Comparison of ENCODE assay signal across 26 cellular contexts in genomic region chr13:20983386-20983785, GRCh38.
"Had no signal": no experiment of that assay in that cellular context is flagged by ENCODE, and none has a peak within 500 bp of the region (broad histone marks: within the 10 kb centered on the region; RNA-seq: fewer than 3 reads in every experiment).

No MANE protein-coding gene starts in this region.

- H3K9me3 ChIP-seq: adrenal gland, body of pancreas, MG63, SJCRH30 had no signal

- H3K27me3 Mint-ChIP-seq: activated CD8-positive, alpha-beta T cell treated with anti-CD3 and anti-CD28 coated beads for 36 hours had no signal

- H3K27me3 ChIP-seq: adrenal gland, body of pancreas, MG63, SJCRH30 had no signal

- H3K4me1 ChIP-seq: adrenal gland, body of pancreas, SJCRH30 had no signal

- H3K36me3 Mint-ChIP-seq: activated naive CD4-positive, alpha-beta T cell treated with anti-CD3 and anti-CD28 coated beads, Interleukin-2, amount 50 U/mL, for 72 hours had no signal

- H3K4me3 ChIP-seq: adrenal gland, body of pancreas, MG63, SJCRH30, SK-N-MC had no signal

- H3K4me3 Mint-ChIP-seq: activated CD4-positive, alpha-beta T cell treated with anti-CD3 and anti-CD28 coated beads, Interleukin-2, amount 10 ng/mL, durations not matched to agents 24 days and 14 days; activated CD8-positive, alpha-beta T cell treated with anti-CD3 and anti-CD28 coated beads for 36 hours; activated naive CD4-positive, alpha-beta T cell treated with anti-CD3 and anti-CD28 coated beads for 36 hours; activated T-cell treated with anti-CD3 and anti-CD28 coated beads, Interleukin-2, amount 50 U/mL, for 4 hours; activated T-helper 1 cell treated with anti-CD3 and anti-CD28 coated beads, Interleukin-12 subunit alpha, Interleukin-12 subunit beta, Interleukin-2, Interleukin-4 antibody, amounts not matched to agents 30 ng/mL and 10 ng/mL and 1 ng/mL, durations not matched to agents 14 hours and 24 hours and 36 hours had no signal

- DNase-seq: activated CD4-positive, alpha-beta T cell treated with anti-CD3 and anti-CD28 coated beads, Interleukin-2, amount 10 ng/mL, durations not matched to agents 24 days and 14 days; activated CD4-positive, alpha-beta T cell treated with anti-CD3 and anti-CD28 coated beads, Interleukin-2, amount 50 U/mL, for 4 hours; activated CD8-positive, alpha-beta memory T cell treated with anti-CD3 and anti-CD28 coated beads, Interleukin-2, amount 50 U/mL, for 4 hours; activated CD8-positive, alpha-beta T cell treated with anti-CD3 and anti-CD28 coated beads for 36 hours; activated gamma-delta T cell treated with Interleukin-2 at 50 U/mL for 16 hours; activated naive CD4-positive, alpha-beta T cell treated with anti-CD3 and anti-CD28 coated beads for 36 hours; activated T-cell treated with anti-CD3 and anti-CD28 coated beads for 4 hours; activated T-cell treated with anti-CD3 and anti-CD28 coated beads, Interleukin-2, amount 50 U/mL, for 4 hours; adrenal gland; body of pancreas; Karpas-422; KBM-7; MG63; NCI-H1092; NCI-H1436 treated with DMSO at 0.1 percent for 48 hours; NCI-H1694 treated with DMSO at 0.1 percent for 48 hours; NCI-H2029; NCI-H345; NCI-H524 treated with DMSO at 0.1 percent for 48 hours; SHP77; SJCRH30; T1000 had no signal

- H3K9me3 Mint-ChIP-seq: activated CD4-positive, alpha-beta T cell treated with anti-CD3 and anti-CD28 coated beads, Interleukin-2, amount 10 ng/mL, durations not matched to agents 24 days and 14 days; activated CD8-positive, alpha-beta T cell treated with anti-CD3 and anti-CD28 coated beads for 36 hours; activated naive CD4-positive, alpha-beta T cell treated with anti-CD3 and anti-CD28 coated beads for 36 hours; activated naive CD4-positive, alpha-beta T cell treated with anti-CD3 and anti-CD28 coated beads, Interleukin-2, amount 50 U/mL, for 72 hours; activated T-cell treated with anti-CD3 and anti-CD28 coated beads, Interleukin-2, amount 50 U/mL, for 4 hours; activated T-helper 1 cell treated with anti-CD3 and anti-CD28 coated beads, Interleukin-12 subunit alpha, Interleukin-12 subunit beta, Interleukin-2, Interleukin-4 antibody, amounts not matched to agents 30 ng/mL and 10 ng/mL and 1 ng/mL, durations not matched to agents 14 hours and 24 hours and 36 hours had no signal

- ATAC-seq: activated CD8-positive, alpha-beta T cell treated with anti-CD3 and anti-CD28 coated beads for 36 hours; activated naive CD4-positive, alpha-beta T cell treated with anti-CD3 and anti-CD28 coated beads, Interleukin-2, amount 50 U/mL, for 72 hours; activated T-cell treated with anti-CD3 and anti-CD28 coated beads, Interleukin-2, amount 50 U/mL, for 4 hours; body of pancreas; Panc1 had no signal

- H3K27ac Mint-ChIP-seq: activated CD4-positive, alpha-beta T cell treated with anti-CD3 and anti-CD28 coated beads, Interleukin-2, amount 10 ng/mL, durations not matched to agents 24 days and 14 days; activated CD8-positive, alpha-beta T cell treated with anti-CD3 and anti-CD28 coated beads for 36 hours; activated naive CD4-positive, alpha-beta T cell treated with anti-CD3 and anti-CD28 coated beads for 36 hours; activated naive CD4-positive, alpha-beta T cell treated with anti-CD3 and anti-CD28 coated beads, Interleukin-2, amount 50 U/mL, for 72 hours; activated T-helper 1 cell treated with anti-CD3 and anti-CD28 coated beads, Interleukin-12 subunit alpha, Interleukin-12 subunit beta, Interleukin-2, Interleukin-4 antibody, amounts not matched to agents 30 ng/mL and 10 ng/mL and 1 ng/mL, durations not matched to agents 14 hours and 24 hours and 36 hours had no signal

- H3K27ac ChIP-seq: adrenal gland, body of pancreas, SJCRH30, SK-N-MC had no signal
